In genomic region chr5:180072256-180072548, GRCh38 we compare ENCODE assay signal across 8 cellular contexts. TPM values are rescaled to one million over a fixed set of nuclear protein-coding genes. Genes with fewer than 3 reads are reported as not detected.
DNase-seq lines count a peak whose midpoint lies in the region; ATAC-seq, FAIRE-seq and TF ChIP-seq lines count a peak whose summit lies in the region.
"Had no signal": no experiment of that assay in that cellular context is flagged by ENCODE, and none has a peak within 500 bp of the region (broad histone marks: within the 10 kb centered on the region; RNA-seq: fewer than 3 reads in every experiment).

No MANE protein-coding gene starts in this region.

- H3K4me2 ChIP-seq in IMR-90 (ENCODE audit: low read depth, low read length), result no peak overlapping the region
- no peak overlapping the region for H3K4me2 ChIP-seq in HepG2 (ENCODE audit: low read depth, low read length)

- H2AFZ ChIP-seq in IMR-90 (replicated peaks; ENCODE audit: low read length, poor library complexity), result peak overlapping the region; percentile 99
- no peak overlapping the region for H2AFZ ChIP-seq in HepG2 (ENCODE audit: low read length)

- TF ChIP-seq POLR2A in IMR-90 (IDR thresholded peaks at IDR 0.05; ENCODE audit: low read depth, low read length), result no peak
- TF ChIP-seq POLR2A in HepG2 (IDR thresholded peaks at IDR 0.05; ENCODE audit: insufficient read depth in 1 of 2, low read depth in 2 of 2, low read length in 2 of 2), result no peak

- H3K36me3 ChIP-seq in IMR-90 (ENCODE audit: control insufficient read depth, insufficient read depth, low read length), result no peaks in the 10 kb centered on the region
- no peaks in the 10 kb centered on the region for H3K36me3 ChIP-seq in HepG2 (replicated peaks in 1 of 2; ENCODE audit: control insufficient read depth in 1 of 2, insufficient read depth in 2 of 2, low read length in 2 of 2)

- H3K27ac ChIP-seq in IMR-90 (ENCODE audit: insufficient read depth, low read length), result no peak overlapping the region
- H3K27ac ChIP-seq in HepG2 (ENCODE audit: extremely low read length, insufficient read depth, low read length), result no peak overlapping the region

- H4K20me1 ChIP-seq in IMR-90 (ENCODE audit: insufficient read depth, low read length) (peaks cover 11% of the 10 kb centered on the region; the same call in 1 of the 2 replicates), HepG2 (ENCODE audit: insufficient read depth, low read length) (peaks cover 14% of the 10 kb centered on the region; the same call in 1 of the 2 replicates)

- in situ Hi-C loops in IMR-90 (cut with MboI; ENCODE audit: low sequenced_read_pairs) (no loop called here), HepG2 (cut with HindIII; ENCODE audit: extremely low pct_ligation_motif_present, low pct_unique_long_range_greater_than_20kb) (no loop called here)

- POLR2A ChIA-PET in IMR-90 (lab: Charles Lee; ENCODE audit: unreplicated experiment), result no interaction called here
- POLR2A ChIA-PET in HepG2 (lab: Yijun Ruan, JAX), result no interaction called here

- H3K9me3 ChIP-seq in IMR-90 (ENCODE audit: control insufficient read depth, insufficient read depth, low read length) (peaks cover 3% of the 10 kb centered on the region; the same call in 1 of the 2 replicates), HepG2 (ENCODE audit: low read length) (0 out of 2 replicates have a peak, but pooled peaks cover 4% of the 10 kb centered on the region)

- no peak overlapping the region for H4K5ac ChIP-seq in IMR-90 (ENCODE audit: low read depth, low read length)

- FAIRE-seq in HepG2 (lab: Jason Lieb, UNC), result no peak
- FAIRE-seq in RCC 7860 (lab: Jason Lieb, UNC), result no peak
- FAIRE-seq: GM18507 had no signal

- BruUV-seq in IMR-90 (replicated peaks; lab: Mats Ljungman, UMichigan) (no TSS peak), HepG2 (replicated peaks; lab: Mats Ljungman, UMichigan) (no TSS peak)

- TF ChIP-seq RAD21 in IMR-90 (IDR thresholded peaks at IDR 0.05; ENCODE audit: low read length), result no peak
- TF ChIP-seq RAD21 in HepG2 (CRISPR knock-in tag; IDR thresholded peaks at IDR 0.05), result 0 out of 2 replicates have a peak, but pooled peaks have one; percentile 2

- dilution Hi-C loops in IMR-90 (cut with HindIII; ENCODE audit: low sequenced_read_pairs, unreplicated experiment), result no loop called here

- TF ChIP-seq EP300 in HepG2 (IDR thresholded peaks at IDR 0.05; ENCODE audit: low read depth in 2 of 2, low read length in 2 of 2), result no peak
- no peak; the same call in 1 of the 2 replicates for TF ChIP-seq EP300 in HepG2 (CRISPR knock-in tag; IDR thresholded peaks at IDR 0.05; ENCODE audit: borderline replicate concordance)

- H2BK120ac ChIP-seq in IMR-90 (ENCODE audit: low read depth, low read length), result no peak overlapping the region

- no peaks in the 10 kb centered on the region for H3K27me3 ChIP-seq in IMR-90 (ENCODE audit: control insufficient read depth, insufficient read depth, low read length)
- H3K27me3 ChIP-seq in HepG2 (ENCODE audit: control insufficient read depth in 1 of 2, insufficient read depth in 2 of 2, low read length in 2 of 2), result peaks cover 0 to 22% of the 10 kb centered on the region in 2 experiments; a peak in 3 of 5 replicates

- peak overlapping the region; percentile 77 for H2AK9ac ChIP-seq in IMR-90 (replicated peaks; ENCODE audit: low read depth, low read length, poor library complexity)

- no peak for ATAC-seq in IMR-90 (ENCODE audit: low read depth)
- ATAC-seq in activated T-helper 17 cell treated with anti-CD3 and anti-CD28 coated beads, Interleukin-2, amount 50 U/mL, for 72 hours (replicated peaks), result no peak
- no peak for ATAC-seq in HepG2
- no peak for ATAC-seq in stimulated activated naive CD8-positive, alpha-beta T cell treated with anti-CD3 and anti-CD28 coated beads, Interleukin-15, amount 100 ng/mL, for 72 hours

- H3K4me3 ChIP-seq in IMR-90 (ENCODE audit: insufficient read depth, low read depth, low read length) (no peak overlapping the region), HepG2 (replicated peaks in 1 of 3; ENCODE audit: insufficient read depth in 1 of 3, low read depth in 2 of 3, low read length in 3 of 3) (peak overlapping the region in 1 of 3 experiments; percentile 85; a peak in 1 of 6 replicates)

- peak overlapping the region; percentile 86 for H2AK5ac ChIP-seq in IMR-90 (ENCODE audit: low read depth, low read length)

- no peaks in the 10 kb centered on the region for H3K27me3 Mint-ChIP-seq in activated T-helper 17 cell treated with anti-CD3 and anti-CD28 coated beads, Interleukin-2, amount 50 U/mL, for 72 hours
- no peaks in the 10 kb centered on the region for H3K27me3 Mint-ChIP-seq in stimulated activated naive CD8-positive, alpha-beta T cell treated with anti-CD3 and anti-CD28 coated beads, Interleukin-15, amount 100 ng/mL, for 72 hours

- H4K91ac ChIP-seq in IMR-90 (ENCODE audit: insufficient read depth, low read depth, low read length), result no peak overlapping the region

- no peaks in the 10 kb centered on the region for H3K9me3 Mint-ChIP-seq in activated T-helper 17 cell treated with anti-CD3 and anti-CD28 coated beads, Interleukin-2, amount 50 U/mL, for 72 hours
- peaks cover 4 to 15% of the 10 kb centered on the region in 2 donors for H3K9me3 Mint-ChIP-seq in stimulated activated naive CD8-positive, alpha-beta T cell treated with anti-CD3 and anti-CD28 coated beads, Interleukin-15, amount 100 ng/mL, for 72 hours

- no peak overlapping the region for H3K18ac ChIP-seq in IMR-90 (ENCODE audit: low read depth, low read length)

- H3K14ac ChIP-seq in IMR-90 (replicated peaks; ENCODE audit: low read depth, low read length), result no peak overlapping the region

- no peak overlapping the region for H3K9ac ChIP-seq in IMR-90 (ENCODE audit: low read depth, low read length)
- H3K9ac ChIP-seq in HepG2 (ENCODE audit: insufficient read depth, low read depth, low read length), result no peak overlapping the region

- no peak overlapping the region for H3K27ac Mint-ChIP-seq in activated T-helper 17 cell treated with anti-CD3 and anti-CD28 coated beads, Interleukin-2, amount 50 U/mL, for 72 hours
- no peak overlapping the region for H3K27ac Mint-ChIP-seq in stimulated activated naive CD8-positive, alpha-beta T cell treated with anti-CD3 and anti-CD28 coated beads, Interleukin-15, amount 100 ng/mL, for 72 hours

- no peak overlapping the region for H2BK5ac ChIP-seq in IMR-90 (ENCODE audit: low read depth, low read length, poor library complexity, severe bottlenecking)

- no peak overlapping the region for H3K23ac ChIP-seq in IMR-90 (ENCODE audit: low read depth, low read length)

- H3K36me3 Mint-ChIP-seq in activated T-helper 17 cell treated with anti-CD3 and anti-CD28 coated beads, Interleukin-2, amount 50 U/mL, for 72 hours (ENCODE audit: low read depth), result no peaks in the 10 kb centered on the region

- H2BK15ac ChIP-seq in IMR-90 (ENCODE audit: low read depth, low read length), result 0 out of 3 replicates have a peak overlapping the region, but pooled peaks have one; percentile 51

- TF ChIP-seq CTCF in IMR-90 (conservative IDR thresholded peaks at IDR 0.05; ENCODE audit: low read depth, low read length), result no peak
- TF ChIP-seq CTCF in HepG2 (CRISPR knock-in tag; IDR thresholded peaks at IDR 0.05), result no peak

- H3K79me1 ChIP-seq in IMR-90 (ENCODE audit: low read depth in 1 of 2, low read length in 2 of 2), result peaks cover 21 to 29% of the 10 kb centered on the region in 2 experiments

- no peak overlapping the region for H3K56ac ChIP-seq in IMR-90 (ENCODE audit: extremely low read depth, insufficient read depth, low read length)

- peak overlapping the region; percentile 59 to 62; a peak in 2 of 4 replicates for H4K8ac ChIP-seq in IMR-90 (ENCODE audit: low read depth in 2 of 2, low read length in 2 of 2)

- H3K9me1 ChIP-seq in IMR-90 (ENCODE audit: insufficient read depth, low read length), result peaks cover 5% of the 10 kb centered on the region; the same call in 1 of the 2 replicates

- CTCF ChIA-PET in IMR-90 (lab: Yijun Ruan, JAX) (no interaction called here), HepG2 (lab: Yijun Ruan, JAX; ENCODE audit: low intra/inter-chr PET ratio, low total read pairs) (no interaction called here)

- H2BK20ac ChIP-seq in IMR-90 (ENCODE audit: low read depth, low read length), result no peak overlapping the region

- peaks cover 28% of the 10 kb centered on the region for H3K79me2 ChIP-seq in HepG2 (ENCODE audit: insufficient read depth, low read length)

- H3K4ac ChIP-seq in IMR-90 (ENCODE audit: low read depth, low read length), result 0 out of 2 replicates have a peak overlapping the region, but pooled peaks have one; percentile 20

- H3K4me3 Mint-ChIP-seq in activated T-helper 17 cell treated with anti-CD3 and anti-CD28 coated beads, Interleukin-2, amount 50 U/mL, for 72 hours, result peak overlapping the region; percentile 58
- H3K4me3 Mint-ChIP-seq in stimulated activated naive CD8-positive, alpha-beta T cell treated with anti-CD3 and anti-CD28 coated beads, Interleukin-15, amount 100 ng/mL, for 72 hours, result peak overlapping the region; percentile 75 to 79

- intact Hi-C loops in IMR-90 (cut with micrococcal nuclease), result loop anchor here (5.0 kb wide), 1 partner anchor 165 kb away; the partner anchor contains the start of gene TBC1D9B
- intact Hi-C loops in HepG2 (cut with micrococcal nuclease; ENCODE audit: unreplicated experiment), result loop anchor here (5.0 kb wide), 1 partner anchor 165 kb away; the partner anchor contains the start of gene TBC1D9B

- no CpG with 5 or more reads among the region's 14 CpGs for WGBS in IMR-90 (ENCODE audit: extremely low coverage in 2 of 2, insufficient read length in 1 of 2), 2 experiments
- WGBS in HepG2 (ENCODE audit: low lambda C conversion rate), result 25% methylated on average over 14 of the region's 14 CpGs

- H3K4me1 ChIP-seq in IMR-90 (ENCODE audit: control insufficient read depth, insufficient read depth, low read length) (peaks cover 8% of the 10 kb centered on the region), HepG2 (ENCODE audit: insufficient read depth, low read length) (peaks cover 32% of the 10 kb centered on the region)

- H3K4me1 Mint-ChIP-seq in activated T-helper 17 cell treated with anti-CD3 and anti-CD28 coated beads, Interleukin-2, amount 50 U/mL, for 72 hours, result no peaks in the 10 kb centered on the region
- H3K4me1 Mint-ChIP-seq in stimulated activated naive CD8-positive, alpha-beta T cell treated with anti-CD3 and anti-CD28 coated beads, Interleukin-15, amount 100 ng/mL, for 72 hours, result peaks cover 27% of the 10 kb centered on the region

- DNase-seq in IMR-90 (no peak), HepG2 (ENCODE audit: low spot score) (no peak), NCI-H2227 (lab: John Stamatoyannopoulos, UW; ENCODE audit: unreplicated experiment) (no peak), RCC 7860 (ENCODE audit: low spot score) (no peak)
- no peak for DNase-seq in stimulated activated naive CD8-positive, alpha-beta T cell treated with anti-CD3 and anti-CD28 coated beads, Interleukin-15, amount 100 ng/mL, for 72 hours
- no peak for DNase-seq in stimulated activated CD4-positive, alpha-beta T cell treated with anti-CD3 and anti-CD28 coated beads, Interleukin-2, amount 100 ng/mL, for 48 hours

RNA-seq across cellular contexts. Expression of gene RNF130, which starts 0.6 kb away (rescaled TPM):
- total RNA-seq in IMR-90 (2012; rRNA removed) (12.5 and 12.9 TPM in 2 replicates), HepG2 (2016; rRNA removed; fragmentation: Illumina TruSeq; extraction: Trizol) (21.3 and 28.2 TPM in 2 replicates)
- polyA plus RNA-seq in IMR-90 (2012; rRNA removed) (18.5 and 21.7 TPM in 2 replicates), HepG2 (2011; rRNA removed) (25.9 and 28.3 TPM in 2 replicates)
- 13.6 and 14.2 TPM in 2 replicates for polyA plus RNA-seq in IMR-90 (2012; cell fraction: cytosol; rRNA removed)
- 6.1 and 22.1 TPM in 2 replicates for polyA plus RNA-seq in IMR-90 (2012; cell fraction: nucleus; rRNA removed; ENCODE audit: low replicate concordance)
- total RNA-seq in activated T-helper 17 cell treated with anti-CD3 and anti-CD28 coated beads, Interleukin-2, amount 50 U/mL, for 72 hours, result 1 to 10 TPM; 9.0 TPM
- 51.1 and 56.5 TPM in 2 replicates for total RNA-seq in HepG2 (2016; cell fraction: cytosol; rRNA removed; fragmentation: Illumina TruSeq; extraction: Trizol; ENCODE audit: low read depth)
- 20.7 and 27.0 TPM in 2 replicates for total RNA-seq in HepG2 (2016; cell fraction: insoluble cytoplasmic fraction; rRNA removed; fragmentation: Illumina TruSeq; extraction: Trizol)
- total RNA-seq in HepG2 (2016; cell fraction: membrane; rRNA removed; fragmentation: Illumina TruSeq; extraction: Trizol), result 71.6 and 78.1 TPM in 2 replicates
- total RNA-seq in HepG2 (2016; cell fraction: nucleus; rRNA removed; fragmentation: Illumina TruSeq; extraction: Trizol), result 19.2 and 22.9 TPM in 2 replicates
- 21.0 and 26.9 TPM in 2 replicates for polyA plus RNA-seq in HepG2 (2011; cell fraction: cytosol; rRNA removed)
- polyA plus RNA-seq in HepG2 (2011; cell fraction: nucleus; rRNA removed), result 10.8 and 12.4 TPM in 2 replicates
- polyA plus RNA-seq in HepG2 (2012), result 21.3 and 23.0 TPM in 2 replicates
- 78.2 and 88.6 TPM in 2 replicates for polyA plus RNA-seq in HepG2 (2016; cell fraction: cytosol; fragmentation: Illumina TruSeq; extraction: Trizol; ENCODE audit: low read depth)
- polyA plus RNA-seq in HepG2 (2016; cell fraction: insoluble cytoplasmic fraction; fragmentation: Illumina TruSeq; extraction: Trizol; ENCODE audit: low read depth), result 31.6 and 34.3 TPM in 2 replicates
- polyA plus RNA-seq in HepG2 (2016; cell fraction: membrane; fragmentation: Illumina TruSeq; extraction: Trizol; ENCODE audit: low read depth), result 86.4 and 87.9 TPM in 2 replicates
- 38.8 and 41.1 TPM in 2 replicates for polyA plus RNA-seq in HepG2 (2016; cell fraction: nucleus; fragmentation: Illumina TruSeq; extraction: Trizol; ENCODE audit: insufficient read depth, low read depth)
- polyA minus RNA-seq in HepG2 (2011; rRNA and poly(A)+ RNA removed; ENCODE audit: low replicate concordance), result 12.5 and 16.7 TPM in 2 replicates
- 12.9 and 13.1 TPM in 2 replicates for polyA minus RNA-seq in HepG2 (2011; cell fraction: cytosol; rRNA and poly(A)+ RNA removed)
- polyA minus RNA-seq in HepG2 (2011; cell fraction: nucleus; rRNA and poly(A)+ RNA removed), result 18.3 and 20.1 TPM in 2 replicates
